1 cellular context compared by ENCODE assay signal in the genomic region with DNA sequence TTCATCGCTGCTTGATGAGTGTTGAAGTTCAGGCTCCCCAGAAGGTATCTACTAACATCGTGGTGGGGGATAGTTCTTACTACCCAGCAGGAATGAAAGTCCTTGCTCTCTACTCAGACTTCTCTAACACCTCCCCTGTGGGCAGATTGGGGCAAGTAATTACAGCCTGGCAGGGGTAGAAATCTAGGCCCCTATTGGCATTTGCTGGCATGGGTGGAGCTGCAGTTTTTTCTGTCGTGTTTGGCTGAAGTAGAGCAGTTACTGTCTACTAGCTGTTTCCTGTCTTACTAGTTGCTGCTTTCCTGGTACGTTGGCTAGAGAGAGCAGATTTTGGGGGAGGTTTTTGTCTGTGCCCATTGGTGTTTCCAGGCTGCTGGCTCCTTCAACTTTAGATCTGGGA.
TF ChIP-seq lines count a peak whose summit lies in the region.

No MANE protein-coding gene starts in this region.

TF ChIP-seq in WTC11, 78 proteins besides CTCF, POLR2A, EP300 and RAD21 (continued from another document):
- TF ChIP-seq ESRRA (CRISPR knock-in tag; IDR thresholded peaks at IDR 0.05; ENCODE audit: borderline replicate concordance) (no peak), CREB1 (CRISPR knock-in tag; IDR thresholded peaks at IDR 0.05) (no peak), E2F4 (CRISPR knock-in tag; IDR thresholded peaks at IDR 0.05; ENCODE audit: borderline replicate concordance, low read depth) (no peak), JUN (CRISPR knock-in tag; IDR thresholded peaks at IDR 0.05) (no peak)
- TF ChIP-seq, protein P1, sequence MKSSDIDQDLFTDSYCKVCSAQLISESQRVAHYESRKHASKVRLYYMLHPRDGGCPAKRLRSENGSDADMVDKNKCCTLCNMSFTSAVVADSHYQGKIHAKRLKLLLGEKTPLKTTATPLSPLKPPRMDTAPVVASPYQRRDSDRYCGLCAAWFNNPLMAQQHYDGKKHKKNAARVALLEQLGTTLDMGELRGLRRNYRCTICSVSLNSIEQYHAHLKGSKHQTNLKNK (CRISPR knock-in tag; IDR thresholded peaks at IDR 0.05) = no peak
- TF ChIP-seq, protein P2, sequence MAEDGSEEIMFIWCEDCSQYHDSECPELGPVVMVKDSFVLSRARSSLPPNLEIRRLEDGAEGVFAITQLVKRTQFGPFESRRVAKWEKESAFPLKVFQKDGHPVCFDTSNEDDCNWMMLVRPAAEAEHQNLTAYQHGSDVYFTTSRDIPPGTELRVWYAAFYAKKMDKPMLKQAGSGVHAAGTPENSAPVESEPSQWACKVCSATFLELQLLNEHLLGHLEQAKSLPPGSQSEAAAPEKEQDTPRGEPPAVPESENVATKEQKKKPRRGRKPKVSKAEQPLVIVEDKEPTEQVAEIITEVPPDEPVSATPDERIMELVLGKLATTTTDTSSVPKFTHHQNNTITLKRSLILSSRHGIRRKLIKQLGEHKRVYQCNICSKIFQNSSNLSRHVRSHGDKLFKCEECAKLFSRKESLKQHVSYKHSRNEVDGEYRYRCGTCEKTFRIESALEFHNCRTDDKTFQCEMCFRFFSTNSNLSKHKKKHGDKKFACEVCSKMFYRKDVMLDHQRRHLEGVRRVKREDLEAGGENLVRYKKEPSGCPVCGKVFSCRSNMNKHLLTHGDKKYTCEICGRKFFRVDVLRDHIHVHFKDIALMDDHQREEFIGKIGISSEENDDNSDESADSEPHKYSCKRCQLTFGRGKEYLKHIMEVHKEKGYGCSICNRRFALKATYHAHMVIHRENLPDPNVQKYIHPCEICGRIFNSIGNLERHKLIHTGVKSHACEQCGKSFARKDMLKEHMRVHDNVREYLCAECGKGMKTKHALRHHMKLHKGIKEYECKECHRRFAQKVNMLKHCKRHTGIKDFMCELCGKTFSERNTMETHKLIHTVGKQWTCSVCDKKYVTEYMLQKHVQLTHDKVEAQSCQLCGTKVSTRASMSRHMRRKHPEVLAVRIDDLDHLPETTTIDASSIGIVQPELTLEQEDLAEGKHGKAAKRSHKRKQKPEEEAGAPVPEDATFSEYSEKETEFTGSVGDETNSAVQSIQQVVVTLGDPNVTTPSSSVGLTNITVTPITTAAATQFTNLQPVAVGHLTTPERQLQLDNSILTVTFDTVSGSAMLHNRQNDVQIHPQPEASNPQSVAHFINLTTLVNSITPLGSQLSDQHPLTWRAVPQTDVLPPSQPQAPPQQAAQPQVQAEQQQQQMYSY (CRISPR knock-in tag; IDR thresholded peaks at IDR 0.05) = no peak
